ENCODE assay signal across 1 cellular context in genomic region chr6:25014375-25014774, GRCh38.
TF ChIP-seq lines count a peak whose summit lies in the region.

No MANE protein-coding gene starts in this region.

TF ChIP-seq in GM12878, 131 proteins besides CTCF, POLR2A, EP300 and RAD21 (continued from another document):
- TF ChIP-seq CBX5 (IDR thresholded peaks at IDR 0.05; ENCODE audit: low read depth) (no peak), BRCA1 (IDR thresholded peaks at IDR 0.05; ENCODE audit: low read depth, low read length) (no peak), IKZF2 (IDR thresholded peaks at IDR 0.05) (peak; percentile 52 to 69; a peak in 3 of 4 replicates), GABPA (IDR thresholded peaks at IDR 0.05; ENCODE audit: low read depth) (no peak), BMI1 (IDR thresholded peaks at IDR 0.05; ENCODE audit: borderline replicate concordance) (peak; percentile 40; the same call in 1 of the 2 replicates), BACH1 (IDR thresholded peaks at IDR 0.05; ENCODE audit: borderline replicate concordance) (no peak), ZNF24 (IDR thresholded peaks at IDR 0.05) (no peak), ZSCAN29 (IDR thresholded peaks at IDR 0.05) (no peak), FOS (IDR thresholded peaks at IDR 0.05; ENCODE audit: borderline replicate concordance, extremely low read depth, insufficient read length) (no peak), ZNF622 (IDR thresholded peaks at IDR 0.05) (no peak), DPF2 (IDR thresholded peaks at IDR 0.05) (no peak), NFXL1 (IDR thresholded peaks at IDR 0.05; ENCODE audit: borderline replicate concordance) (no peak), TCF12 (IDR thresholded peaks at IDR 0.05; ENCODE audit: low read depth, low read length) (no peak), POLR2AphosphoS2 (IDR thresholded peaks at IDR 0.05; ENCODE audit: low read depth, low read length) (no peak), NFYA (IDR thresholded peaks at IDR 0.05; ENCODE audit: borderline replicate concordance, low read depth, low read length) (no peak), CBFB (IDR thresholded peaks at IDR 0.05; ENCODE audit: low read depth) (no peak), SMARCA5 (IDR thresholded peaks at IDR 0.05) (no peak), CREM (IDR thresholded peaks at IDR 0.05; ENCODE audit: low read depth) (no peak), IRF4 (IDR thresholded peaks at IDR 0.05; ENCODE audit: low read depth, low read length) (no peak), NBN (IDR thresholded peaks at IDR 0.05) (no peak), EGR1 (IDR thresholded peaks at IDR 0.05; ENCODE audit: borderline replicate concordance in 1 of 2, low read depth in 2 of 2, low read length in 2 of 2) (no peak), YY1 (IDR thresholded peaks at IDR 0.05; ENCODE audit: low read depth, low read length) (no peak)
